Comparison of ENCODE assay signal across 9 cellular contexts in the genomic region with DNA sequence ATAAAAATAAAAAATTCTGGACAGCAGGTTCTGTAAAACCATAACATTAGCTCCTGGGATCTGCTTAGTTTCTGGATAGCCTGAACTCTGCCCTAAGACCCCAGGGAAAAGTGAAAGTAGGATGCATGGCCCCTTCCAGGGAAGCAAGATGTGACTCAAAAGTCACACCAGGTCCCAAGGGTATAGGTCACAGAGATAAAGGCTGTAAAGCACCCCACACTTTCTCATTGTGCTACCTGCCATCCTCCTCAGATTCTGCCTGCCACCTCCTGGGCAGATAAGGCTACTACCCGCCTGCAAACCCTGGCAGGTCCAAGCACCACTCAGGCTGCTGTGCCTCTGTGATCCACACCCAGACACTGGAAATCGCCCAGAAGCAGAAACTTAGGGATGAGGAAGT. TPM values are rescaled to one million over a fixed set of nuclear protein-coding genes. Genes with fewer than 3 reads are reported as not detected.
DNase-seq lines count a peak whose midpoint lies in the region; ATAC-seq and TF ChIP-seq lines count a peak whose summit lies in the region.
"Had no signal": no experiment of that assay in that cellular context is flagged by ENCODE, and none has a peak within 500 bp of the region (broad histone marks: within the 10 kb centered on the region; RNA-seq: fewer than 3 reads in every experiment).

No MANE protein-coding gene starts in this region.

- peaks cover 3% of the 10 kb centered on the region for H3K36me3 Mint-ChIP-seq in T-helper 17 cell (ENCODE audit: low read depth)

- H3K27me3 ChIP-seq in BLaER1 (no peaks in the 10 kb centered on the region), body of pancreas (no peaks in the 10 kb centered on the region)
- H3K27me3 ChIP-seq: SJSA1 had no signal

- no peak overlapping the region for H3K27ac Mint-ChIP-seq in T-helper 17 cell

- TF ChIP-seq CTCF in body of pancreas (IDR thresholded peaks at IDR 0.05), result peak; percentile 59 to 92 (median 86)

- DNase-seq in HT-29 (ENCODE audit: low spot score), result peak; percentile 70
- peak; percentile 43 to 56 (median 50) for DNase-seq in T-helper 17 cell
- peak; percentile 72 to 77 (median 76) for DNase-seq in body of pancreas
- DNase-seq in left kidney (ENCODE audit: low read depth, low spot score), result peak; percentile 68
- peak; percentile 21 to 31 for DNase-seq in stimulated activated CD8-positive, alpha-beta memory T cell treated with anti-CD3 and anti-CD28 coated beads, Interleukin-15, amount 100 ng/mL, for 4 hours (ENCODE audit: low read depth in 2 of 2)

- H3K27ac ChIP-seq in BLaER1 (0 out of 2 replicates have a peak overlapping the region, but pooled peaks have one; percentile 16), body of pancreas (no peak overlapping the region)
- H3K27ac ChIP-seq: SJSA1 had no signal

- peaks cover 10% of the 10 kb centered on the region for H3K4me1 Mint-ChIP-seq in T-helper 17 cell

- H3K27me3 Mint-ChIP-seq in T-helper 17 cell, result no peaks in the 10 kb centered on the region

- no peak for TF ChIP-seq POLR2A in body of pancreas (IDR thresholded peaks at IDR 0.05)

- 6 to 7% methylated on average over 2 of the region's 2 CpGs for WGBS in body of pancreas, 2 donors

- H3K4me2 ChIP-seq in BLaER1, result peak overlapping the region; percentile 48

- H3K36me3 ChIP-seq in BLaER1 (no peaks in the 10 kb centered on the region), body of pancreas (replicated peaks in 1 of 2; ENCODE audit: insufficient read depth in 1 of 2, low read depth in 2 of 2) (no peaks in the 10 kb centered on the region)
- H3K36me3 ChIP-seq: SJSA1 had no signal

- no peak overlapping the region for H3K4me3 Mint-ChIP-seq in T-helper 17 cell

- H3K9me3 ChIP-seq in BLaER1 (no peaks in the 10 kb centered on the region), T-helper 17 cell (ENCODE audit: control insufficient read depth, low read length, poor library complexity, severe bottlenecking) (no peaks in the 10 kb centered on the region), body of pancreas (no peaks in the 10 kb centered on the region)
- H3K9me3 ChIP-seq: SJSA1 had no signal

- H3K4me1 ChIP-seq in BLaER1 (peaks cover 54% of the 10 kb centered on the region), body of pancreas (no peaks in the 10 kb centered on the region)
- H3K4me1 ChIP-seq: SJSA1 had no signal

- no peaks in the 10 kb centered on the region for H4K20me1 ChIP-seq in BLaER1

- intact Hi-C loops in body of pancreas (cut with DNase I), result no loop called here

- peak; percentile 73 for ATAC-seq in GM18867 (IDR thresholded peaks at IDR 0.05; ENCODE audit: unreplicated experiment)
- peak; percentile 100 for ATAC-seq in T-helper 17 cell
- ATAC-seq in body of pancreas, result peak; percentile 95
- no peak for ATAC-seq in HG02840 (IDR thresholded peaks at IDR 0.05; ENCODE audit: low FRiP score, unreplicated experiment)

- no peak overlapping the region for H3K9ac ChIP-seq in BLaER1

- H3K4me3 ChIP-seq in BLaER1 (no peak overlapping the region), body of pancreas (no peak overlapping the region)
- H3K4me3 ChIP-seq: SJSA1 had no signal

RNA-seq across cellular contexts. Expression of gene FFAR2, which starts 20.6 kb away (rescaled TPM):
- total RNA-seq in HT-29 (2014; rRNA removed; shearing (Covaris generic)), result 0.08 and 0.33 TPM in 2 replicates
- under 1 TPM; 0.16 to 0.55 TPM for total RNA-seq in T-helper 17 cell
- not detected for total RNA-seq in body of pancreas
- total RNA-seq: SJSA1 had no signal

RNA-seq across cellular contexts. Expression of gene KRTDAP, which starts 21.6 kb away (rescaled TPM):
- total RNA-seq in HT-29 (2014; rRNA removed; shearing (Covaris generic)), result not detected in 2 replicates
- not detected for total RNA-seq in T-helper 17 cell
- not detected for total RNA-seq in body of pancreas
- total RNA-seq: SJSA1 had no signal

RNA-seq across cellular contexts. Expression of gene DMKN, which starts 44.8 kb away (rescaled TPM):
- 7.0 and 8.6 TPM in 2 replicates for total RNA-seq in HT-29 (2014; rRNA removed; shearing (Covaris generic))
- total RNA-seq in T-helper 17 cell (not detected), body of pancreas (100 to 1,000 TPM; 146 TPM)
- total RNA-seq: SJSA1 had no signal

RNA-seq across cellular contexts. Expression of gene SBSN, which starts 59.5 kb away (rescaled TPM):
- not detected in 2 replicates for total RNA-seq in HT-29 (2014; rRNA removed; shearing (Covaris generic))
- total RNA-seq in T-helper 17 cell (not detected), body of pancreas (not detected)
- total RNA-seq: SJSA1 had no signal

Comparison
In these comparisons a context has a peak if more than half of its experiments do, and no peak if none do; other contexts are left out.
1. DNase-seq: peak in every context shown above with its lines; median percentile 76 in body of pancreas; 70 in HT-29; 68 in left kidney; 50 in T-helper 17 cell; 26 in stimulated activated CD8-positive, alpha-beta memory T cell treated with anti-CD3 and anti-CD28 coated beads, Interleukin-15, amount 100 ng/mL, for 4 hours.
2. RNA of gene DMKN, which starts 44.8 kb away (total RNA-seq): 146 TPM in body of pancreas; 7.0 to 8.6 TPM in HT-29 and not detected in T-helper 17 cell; every median in the first group is over 10 times any median in the second.